ENCODE assay signal across 8 cellular contexts in genomic region chr2:177334940-177335543, GRCh38. TPM values are rescaled to one million over a fixed set of nuclear protein-coding genes. Genes with fewer than 3 reads are reported as not detected.
DNase-seq lines count a peak whose midpoint lies in the region; ATAC-seq, FAIRE-seq and TF ChIP-seq lines count a peak whose summit lies in the region.

No MANE protein-coding gene starts in this region.

- intact Hi-C loops in K562 (cut with micrococcal nuclease) = loop anchor here (1.0 to 10.0 kb wide), 5 partner anchors 81 to 423 kb away; no protein-coding TSS in a partner anchor
- intact Hi-C loops in tibial artery (cut with DNase I; ENCODE audit: low total_unique reads) = loop anchor here (5.0 to 10.0 kb wide), 3 partner anchors 73 to 267 kb away; partner anchors contain the start of gene NFE2L2

- TF ChIP-seq POLR2A in K562 (conservative IDR thresholded peaks at IDR 0.05) = no peak

- H3K9me3 ChIP-seq in K562 (replicated peaks; ENCODE audit: control insufficient read depth, insufficient read depth, low read depth, low read length) (no peaks in the 10 kb centered on the region), keratinocyte (ENCODE audit: control insufficient read depth, low read depth, low read length) (no peaks in the 10 kb centered on the region), tibial artery (no peaks in the 10 kb centered on the region)

- H4K20me1 ChIP-seq in K562 (replicated peaks; ENCODE audit: control insufficient read depth, insufficient read depth, low read length) (no peaks in the 10 kb centered on the region), keratinocyte (ENCODE audit: control insufficient read depth, extremely low read depth, insufficient read depth, low read length) (no peaks in the 10 kb centered on the region)

- 0 out of 2 replicates have a peak, but pooled peaks have one; percentile 14 for TF ChIP-seq EP300 in K562 (IDR thresholded peaks at IDR 0.05; ENCODE audit: low read length)

- H3K79me2 ChIP-seq in K562 (ENCODE audit: control insufficient read depth, insufficient read depth, low read length) (no peaks in the 10 kb centered on the region), keratinocyte (ENCODE audit: control insufficient read depth, insufficient read depth, low read length) (no peaks in the 10 kb centered on the region)

- no peak overlapping the region for H3K9ac ChIP-seq in K562 (ENCODE audit: insufficient read depth in 1 of 2, low read depth in 2 of 2, low read length in 2 of 2)
- H3K9ac ChIP-seq in keratinocyte (ENCODE audit: control insufficient read depth, extremely low read depth, insufficient read depth, low read length) = no peak overlapping the region

- no peak overlapping the region for H2AFZ ChIP-seq in K562 (ENCODE audit: low read depth, low read length)
- no peak overlapping the region for H2AFZ ChIP-seq in keratinocyte (ENCODE audit: control insufficient read depth, low read length)

- ATAC-seq in HG03280 (IDR thresholded peaks at IDR 0.05; ENCODE audit: unreplicated experiment) (peak; percentile 50), K562 (peak; percentile 69)

- peak; percentile 98 for TF ChIP-seq RAD21 in K562 (CRISPR knock-in tag; conservative IDR thresholded peaks at IDR 0.05 in 1 of 2, IDR thresholded peaks at IDR 0.05 in 1 of 2)

- H3K36me3 ChIP-seq in K562 (ENCODE audit: control insufficient read depth, insufficient read depth, low read length) (peaks cover 25% of the 10 kb centered on the region), keratinocyte (ENCODE audit: control insufficient read depth in 2 of 2, extremely low read depth in 1 of 2, insufficient read depth in 2 of 2, low read length in 2 of 2) (no peaks in the 10 kb centered on the region), tibial artery (no peaks in the 10 kb centered on the region)

- H3K4me1 ChIP-seq in K562 (replicated peaks in 1 of 2; ENCODE audit: control insufficient read depth in 2 of 2, insufficient read depth in 2 of 2, low read length in 2 of 2) (peaks cover 0 to 17% of the 10 kb centered on the region in 2 experiments; a peak in 2 of 5 replicates), keratinocyte (ENCODE audit: control insufficient read depth, extremely low read depth, insufficient read depth, low read length) (peaks cover 13% of the 10 kb centered on the region), tibial artery (peaks cover 0 to 11% (median 2%) of the 10 kb centered on the region in 4 donors)

- in situ Hi-C loops in K562 (cut with MboI) = loop anchor here (5.0 to 10.0 kb wide), 5 partner anchors 73 to 420 kb away; partner anchors contain the start of gene NFE2L2

- DNase-seq in DMS79 treated with DMSO at 0.1 percent for 48 hours (lab: John Stamatoyannopoulos, UW) = peak; percentile 75
- peak; percentile 66 for DNase-seq in NCI-H774 (lab: John Stamatoyannopoulos, UW)
- DNase-seq in K562 (ENCODE audit: extremely low read depth in 1 of 4, low spot score in 3 of 4) = peak; percentile 55 to 79 (median 72)
- DNase-seq in keratinocyte (ENCODE audit: low read depth, low spot score) = no peak
- no peak for DNase-seq in tibial artery
- no peak for DNase-seq in AG08396 (ENCODE audit: low spot score)

- TF ChIP-seq CTCF in 22Rv1 (IDR thresholded peaks at IDR 0.05) = peak; percentile 80
- TF ChIP-seq CTCF in K562 (IDR thresholded peaks at IDR 0.05 in 2 of 3, conservative IDR thresholded peaks at IDR 0.05 in 1 of 3; ENCODE audit: insufficient read depth in 2 of 3, low read depth in 1 of 3, low read length in 3 of 3) = peak; percentile 85 to 97 (median 89)
- peak; percentile 75 to 86 (median 82) for TF ChIP-seq CTCF in keratinocyte (optimal IDR thresholded peaks at IDR 0.05 in 1 of 3, IDR thresholded peaks at IDR 0.05 in 1 of 3, conservative IDR thresholded peaks at IDR 0.05 in 1 of 3; ENCODE audit: extremely low read depth in 1 of 3, insufficient read depth in 2 of 3, low read length in 3 of 3)
- TF ChIP-seq CTCF in tibial artery (IDR thresholded peaks at IDR 0.05) = peak; percentile 91 to 95

- POLR2A ChIA-PET in K562 (lab: Yijun Ruan, JAX) = no interaction called here

- 45% methylated on average over 2 of the region's 2 CpGs for WGBS in K562 (ENCODE audit: insufficient coverage, low coverage, missing lambda C conversion rate)

- H3K27me3 ChIP-seq in K562 (ENCODE audit: control insufficient read depth in 2 of 2, insufficient read depth in 2 of 2, low read length in 2 of 2) (no peaks in the 10 kb centered on the region), keratinocyte (ENCODE audit: control insufficient read depth, extremely low read depth, insufficient read depth, low read length) (no peaks in the 10 kb centered on the region), tibial artery (no peaks in the 10 kb centered on the region)

- no peak overlapping the region for H3K27ac ChIP-seq in 22Rv1
- no peak overlapping the region for H3K27ac ChIP-seq in K562 (ENCODE audit: extremely low read depth, low read depth, low read length)
- H3K27ac ChIP-seq in keratinocyte (ENCODE audit: control insufficient read depth, insufficient read depth, low read length) = no peak overlapping the region
- H3K27ac ChIP-seq in tibial artery = no peak overlapping the region

- CTCF ChIA-PET in K562 (lab: Yijun Ruan, JAX; ENCODE audit: low intra/inter-chr PET ratio) = interaction anchor here (0.6 to 7.5 kb wide), 13 partner anchors 13 to 1583 kb away, joined by 3 to 80 read pairs (median 4); partner anchors contain the start of gene NFE2L2

- H3K4me2 ChIP-seq in K562 (ENCODE audit: insufficient read depth, low read length) (no peak overlapping the region), keratinocyte (ENCODE audit: control insufficient read depth, extremely low read depth, insufficient read depth, low read depth, low read length) (no peak overlapping the region)

- BruUV-seq in K562 (replicated peaks; lab: Mats Ljungman, UMichigan) = no TSS peak

- H3K4me3 ChIP-seq in K562 (no peak overlapping the region), keratinocyte (ENCODE audit: control insufficient read depth in 2 of 3, extremely low read depth in 1 of 3, insufficient read depth in 2 of 3, low read depth in 1 of 3, low read length in 3 of 3) (no peak overlapping the region), tibial artery (no peak overlapping the region)

- FAIRE-seq in K562 (lab: Jason Lieb, UNC) = peak; percentile 80
- FAIRE-seq in keratinocyte (lab: Jason Lieb, UNC) = peak; percentile 70

- dilution Hi-C loops in keratinocyte (cut with MboI; ENCODE audit: extremely low pct_ligation_motif_present, low sequenced_read_pairs) = no loop called here

- H3K9me1 ChIP-seq in K562 (ENCODE audit: control insufficient read depth, insufficient read depth, low read length) = no peaks in the 10 kb centered on the region
- no peaks in the 10 kb centered on the region for H3K9me1 ChIP-seq in keratinocyte (ENCODE audit: control insufficient read depth, extremely low read depth, insufficient read depth, low read length)

TF ChIP-seq in K562, 482 proteins besides CTCF, POLR2A, EP300 and RAD21 (continues in another document):
- TF ChIP-seq ZKSCAN1 (IDR thresholded peaks at IDR 0.05; ENCODE audit: low read depth, low read length) (no peak), ARNT (IDR thresholded peaks at IDR 0.05) (peak in 1 of 2 experiments; percentile 61; a peak in 1 of 4 replicates)
- TF ChIP-seq, protein P1, sequence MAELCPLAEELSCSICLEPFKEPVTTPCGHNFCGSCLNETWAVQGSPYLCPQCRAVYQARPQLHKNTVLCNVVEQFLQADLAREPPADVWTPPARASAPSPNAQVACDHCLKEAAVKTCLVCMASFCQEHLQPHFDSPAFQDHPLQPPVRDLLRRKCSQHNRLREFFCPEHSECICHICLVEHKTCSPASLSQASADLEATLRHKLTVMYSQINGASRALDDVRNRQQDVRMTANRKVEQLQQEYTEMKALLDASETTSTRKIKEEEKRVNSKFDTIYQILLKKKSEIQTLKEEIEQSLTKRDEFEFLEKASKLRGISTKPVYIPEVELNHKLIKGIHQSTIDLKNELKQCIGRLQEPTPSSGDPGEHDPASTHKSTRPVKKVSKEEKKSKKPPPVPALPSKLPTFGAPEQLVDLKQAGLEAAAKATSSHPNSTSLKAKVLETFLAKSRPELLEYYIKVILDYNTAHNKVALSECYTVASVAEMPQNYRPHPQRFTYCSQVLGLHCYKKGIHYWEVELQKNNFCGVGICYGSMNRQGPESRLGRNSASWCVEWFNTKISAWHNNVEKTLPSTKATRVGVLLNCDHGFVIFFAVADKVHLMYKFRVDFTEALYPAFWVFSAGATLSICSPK (IDR thresholded peaks at IDR 0.05; ENCODE audit: borderline replicate concordance) = no peak

RNA-seq across cellular contexts. Expression of gene AGPS, which starts 57.5 kb away (rescaled TPM):
- 22.6 and 91.3 TPM in 2 replicates for total RNA-seq in K562 (2011; cell fraction: chromatin; rRNA removed; ENCODE audit: low replicate concordance)
- 7.7 and 12.5 TPM in 2 replicates for total RNA-seq in K562 (2011; cell fraction: nucleolus; rRNA removed)
- 32.9 and 66.5 TPM in 2 replicates for total RNA-seq in K562 (2011; cell fraction: nucleoplasm; rRNA removed)
- 144 and 211 TPM in 2 replicates for total RNA-seq in K562 (2014; rRNA removed)
- 80.7 and 91.4 TPM in 2 replicates for total RNA-seq in K562 (2014; rRNA removed; fragmentation: Illumina TruSeq; extraction: Trizol)
- total RNA-seq in K562 (2015; rRNA removed; fragmentation: Illumina TruSeq; extraction: Trizol) = 66.2 and 73.4 TPM in 2 replicates
- 95.6 and 97.1 TPM in 2 replicates for total RNA-seq in K562 (2021)
- polyA plus RNA-seq in K562 (2011; rRNA removed) = 30.5 and 63.1 TPM in 2 replicates
- polyA plus RNA-seq in K562 (2011; cell fraction: cytosol; rRNA removed) = 10.1 and 10.3 TPM in 2 replicates
- 11.9 and 21.7 TPM in 2 replicates for polyA plus RNA-seq in K562 (2011; cell fraction: nucleus; rRNA removed)
- 39.2 and 44.1 TPM in 2 replicates for polyA plus RNA-seq in K562 (2012)
- 43.8 and 53.3 TPM in 2 replicates for polyA plus RNA-seq in K562 (2014; fragmentation: Illumina TruSeq; extraction: Trizol)
- polyA plus RNA-seq in K562 (2014; fragmentation: Nextera tagmentation; extraction: Ambion mirVana) = 10 to 100 TPM; 15.5 to 15.6 TPM
- 55.5 and 60.1 TPM in 2 replicates for polyA plus RNA-seq in K562 (2014; rRNA removed)
- 78.3 and 102 TPM in 2 replicates for polyA minus RNA-seq in K562 (2011; rRNA and poly(A)+ RNA removed)
- 27.3 and 41.2 TPM in 2 replicates for polyA minus RNA-seq in K562 (2011; cell fraction: cytosol; rRNA and poly(A)+ RNA removed)
- 27.6 and 51.5 TPM in 2 replicates for polyA minus RNA-seq in K562 (2011; cell fraction: nucleus; rRNA and poly(A)+ RNA removed)
- 14.1 to 28.0 TPM (median 15.7 TPM) in 3 replicates for polyA plus RNA-seq in keratinocyte
- polyA plus RNA-seq in keratinocyte (2011; ENCODE audit: low read depth) = 41.7 TPM
- polyA plus RNA-seq in keratinocyte (2011; cell fraction: cytosol; rRNA removed) = 11.8 and 23.3 TPM in 2 replicates
- 11.5 and 16.7 TPM in 2 replicates for polyA plus RNA-seq in keratinocyte (2011; cell fraction: nucleus; rRNA removed)
- polyA plus RNA-seq in keratinocyte (2012; ENCODE audit: low replicate concordance) = 13.3 and 22.0 TPM in 2 replicates
- polyA minus RNA-seq in keratinocyte = 2.2 to 34.0 TPM (median 10.7 TPM) in 3 replicates
- polyA minus RNA-seq in keratinocyte (2011; cell fraction: cytosol; rRNA and poly(A)+ RNA removed) = 27.0 TPM
- polyA minus RNA-seq in keratinocyte (2011; cell fraction: nucleus; rRNA and poly(A)+ RNA removed) = 13.7 and 31.5 TPM in 2 replicates

Comparison
In these comparisons a context has a peak if more than half of its experiments do, and no peak if none do; other contexts are left out.
1. DNase-seq: peak in DMS79 treated with DMSO at 0.1 percent for 48 hours (single experiment), NCI-H774 (single experiment) and K562 (4 of 4); none in keratinocyte (single experiment), tibial artery (0 of 2) and AG08396 (single experiment).
2. Peak in every context shown above with its lines, with median percentiles within 50 percentile points of each other: CTCF ChIP-seq.